8 cellular contexts compared by ENCODE assay signal in genomic region chr7:122137291-122138077, GRCh38. TPM values are rescaled to one million over a fixed set of nuclear protein-coding genes. Genes with fewer than 3 reads are reported as not detected.
DNase-seq lines count a peak whose midpoint lies in the region; ATAC-seq and TF ChIP-seq lines count a peak whose summit lies in the region.

No MANE protein-coding gene starts in this region.

- 21 to 32% (median 23%) methylated on average over 5 of the region's 5 CpGs for WGBS in heart left ventricle, 4 donors
- WGBS in liver: 13% methylated on average over 5 of the region's 5 CpGs

- H3K9me3 ChIP-seq in heart left ventricle: no peaks in the 10 kb centered on the region
- H3K9me3 ChIP-seq in liver (ENCODE audit: control insufficient read depth in 4 of 4, low read length in 3 of 4): no peaks in the 10 kb centered on the region
- H3K9me3 ChIP-seq in vagina: no peaks in the 10 kb centered on the region

- peak overlapping the region; percentile 76 for H3K27ac Mint-ChIP-seq in MCF 10A (ENCODE audit: low read depth, unreplicated experiment)

- intact Hi-C loops in heart left ventricle (cut with DNase I) (loop anchor here in 1 of 10 donors (5.0 kb wide), 1 partner anchor 45 kb away; no protein-coding TSS in a partner anchor), Right ventricle myocardium inferior (cut with DNase I) (no loop called here), MCF 10A (cut with micrococcal nuclease) (no loop called here), vagina (cut with DNase I) (no loop called here)

- DNase-seq in heart left ventricle (no peak), Right ventricle myocardium inferior (ENCODE audit: missing footprints) (no peak), MCF 10A (ENCODE audit: unreplicated experiment) (peak; percentile 41), vagina (ENCODE audit: extremely low spot score in 2 of 2) (no peak), NCI-H2171 (lab: John Stamatoyannopoulos, UW) (no peak), omental fat pad (ENCODE audit: low spot score) (no peak)

- H3K9me3 Mint-ChIP-seq in MCF 10A (ENCODE audit: unreplicated experiment): no peaks in the 10 kb centered on the region

- H3K36me3 Mint-ChIP-seq in MCF 10A (ENCODE audit: insufficient read depth, unreplicated experiment): peaks cover 15% of the 10 kb centered on the region

- H3K4me1 ChIP-seq in heart left ventricle: peaks cover 0 to 41% (median 17%) of the 10 kb centered on the region in 12 donors
- peaks cover 7 to 35% (median 23%) of the 10 kb centered on the region in 4 donors for H3K4me1 ChIP-seq in liver (ENCODE audit: control insufficient read depth in 4 of 4, insufficient read depth in 4 of 4, low read length in 3 of 4)
- peaks cover 39% of the 10 kb centered on the region for H3K4me1 ChIP-seq in vagina

- no peaks in the 10 kb centered on the region for H3K27me3 Mint-ChIP-seq in MCF 10A (ENCODE audit: insufficient read depth, unreplicated experiment)

- H3K4me3 Mint-ChIP-seq in MCF 10A (ENCODE audit: unreplicated experiment): peak overlapping the region; percentile 69

- ATAC-seq in heart left ventricle: peak in 1 of 4 donors; percentile 56
- ATAC-seq in Right ventricle myocardium inferior: no peak
- ATAC-seq in HG02840 (IDR thresholded peaks at IDR 0.05; ENCODE audit: low FRiP score, unreplicated experiment): no peak
- ATAC-seq in omental fat pad (ENCODE audit: low FRiP score): no peak

- H3K27me3 ChIP-seq in heart left ventricle (no peaks in the 10 kb centered on the region), liver (ENCODE audit: control insufficient read depth in 4 of 4, insufficient read depth in 4 of 4, low read length in 3 of 4) (no peaks in the 10 kb centered on the region), vagina (no peaks in the 10 kb centered on the region)

- TF ChIP-seq CTCF in heart left ventricle (IDR thresholded peaks at IDR 0.05) (no peak), MCF 10A (IDR thresholded peaks at IDR 0.05; ENCODE audit: unreplicated experiment) (no peak), liver (IDR thresholded peaks at IDR 0.05; ENCODE audit: low read depth, low read length, missing input control) (no peak), vagina (IDR thresholded peaks at IDR 0.05) (no peak), omental fat pad (IDR thresholded peaks at IDR 0.05) (no peak)

- H3K27ac ChIP-seq in heart left ventricle (peak overlapping the region in 6 of 12 donors; percentile 4 to 58 (median 31)), liver (ENCODE audit: low read depth in 1 of 2, low read length in 2 of 2) (peak overlapping the region; percentile 15 to 25), vagina (peak overlapping the region; percentile 22)

- CTCF ChIA-PET in MCF 10A (lab: Yijun Ruan, JAX): interaction anchor here (0.5 to 2.0 kb wide), 3 partner anchors 45 to 792 kb away, joined by 3 to 6 read pairs (median 3); no protein-coding TSS in a partner anchor

- peak overlapping the region; percentile 22 to 24 for H3K9ac ChIP-seq in liver (ENCODE audit: low read depth in 1 of 2, low read length in 2 of 2)

- H3K4me1 Mint-ChIP-seq in MCF 10A (ENCODE audit: insufficient read depth, unreplicated experiment): peaks cover 44% of the 10 kb centered on the region

- peaks cover 0 to 9% (median 0%) of the 10 kb centered on the region in 9 donors for H3K36me3 ChIP-seq in heart left ventricle
- no peaks in the 10 kb centered on the region for H3K36me3 ChIP-seq in liver (ENCODE audit: control insufficient read depth in 4 of 4, insufficient read depth in 3 of 4, low read depth in 1 of 4, low read length in 3 of 4)
- no peaks in the 10 kb centered on the region for H3K36me3 ChIP-seq in vagina

- BruUV-seq in MCF 10A (replicated peaks; lab: Mats Ljungman, UMichigan): no TSS peak

- TF ChIP-seq RAD21 in liver (IDR thresholded peaks at IDR 0.05): no peak

- no peak for TF ChIP-seq POLR2A in heart left ventricle (IDR thresholded peaks at IDR 0.05)
- TF ChIP-seq POLR2A in vagina (IDR thresholded peaks at IDR 0.05): no peak

- POLR2A ChIA-PET in MCF 10A (lab: Yijun Ruan, JAX): interaction anchor here (0.6 to 0.7 kb wide), 2 partner anchors 661 to 1472 kb away, joined by 3 to 5 read pairs; no protein-coding TSS in a partner anchor

- H3K4me3 ChIP-seq in heart left ventricle: peak overlapping the region; percentile 9 to 52 (median 44)
- peak overlapping the region; percentile 38 to 50 (median 44) for H3K4me3 ChIP-seq in liver (ENCODE audit: low read depth in 1 of 3, low read length in 3 of 3)
- peak overlapping the region; percentile 29 to 45 for H3K4me3 ChIP-seq in vagina

TF ChIP-seq in liver, 16 proteins besides CTCF, POLR2A, EP300 and RAD21:
- TF ChIP-seq, protein P1, sequence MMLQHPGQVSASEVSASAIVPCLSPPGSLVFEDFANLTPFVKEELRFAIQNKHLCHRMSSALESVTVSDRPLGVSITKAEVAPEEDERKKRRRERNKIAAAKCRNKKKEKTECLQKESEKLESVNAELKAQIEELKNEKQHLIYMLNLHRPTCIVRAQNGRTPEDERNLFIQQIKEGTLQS (IDR thresholded peaks at IDR 0.05): no peak
- TF ChIP-seq RXRA (IDR thresholded peaks at IDR 0.05) (no peak), HNF4A (conservative IDR thresholded peaks at IDR 0.05) (no peak)
TF ChIP-seq in liver: peak in this region for 0.

RNA-seq across cellular contexts. Expression of gene AASS, which starts 6.6 kb away (rescaled TPM):
- 10 to 100 TPM; 24.2 to 61.3 (median 32.2) TPM for total RNA-seq in heart left ventricle
- polyA plus RNA-seq in heart left ventricle: 10 to 100 TPM; 10.3 to 90.1 TPM
- total RNA-seq in Right ventricle myocardium inferior: 19.2 TPM
- 15.6 and 18.4 TPM in 2 replicates for total RNA-seq in MCF 10A (2022)
- total RNA-seq in liver: 10 to 100 TPM; 10.8 to 95.4 TPM
- polyA plus RNA-seq in liver: 10 to 100 TPM; 13.4 to 35.3 TPM
- total RNA-seq in vagina: 34.4 TPM
- total RNA-seq in omental fat pad: 10 to 100 TPM; 50.7 to 92.7 (median 68.1) TPM
